13 cellular contexts compared by ENCODE assay signal in the genomic region with DNA sequence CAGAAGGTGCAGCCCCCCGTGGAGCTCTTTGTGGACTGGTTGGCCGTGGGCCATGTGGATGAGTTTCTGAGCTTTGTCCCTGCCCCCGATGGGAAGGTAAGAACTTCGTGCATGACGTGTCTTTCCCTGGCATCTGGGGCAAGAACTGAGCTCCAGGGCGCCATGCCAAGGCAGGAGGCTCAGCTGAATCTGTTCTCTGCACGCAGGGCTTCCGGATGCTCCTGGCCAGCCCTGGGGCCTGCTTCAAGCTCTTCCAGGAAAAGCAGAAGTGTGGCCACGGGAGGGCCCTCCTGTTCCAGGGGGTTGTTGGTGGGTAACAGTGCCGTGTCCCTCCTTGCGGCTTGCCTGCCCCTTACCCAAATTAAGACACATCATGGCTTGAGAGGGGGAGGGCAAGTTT. TPM values are rescaled to one million over a fixed set of nuclear protein-coding genes. Genes with fewer than 3 reads are reported as not detected.
DNase-seq lines count a peak whose midpoint lies in the region; ATAC-seq and TF ChIP-seq lines count a peak whose summit lies in the region.
"Had no signal": no experiment of that assay in that cellular context is flagged by ENCODE, and none has a peak within 500 bp of the region (broad histone marks: within the 10 kb centered on the region; RNA-seq: fewer than 3 reads in every experiment).

No MANE protein-coding gene starts in this region.

- peak; percentile 67 for DNase-seq in EH (ENCODE audit: low read depth)
- peak; percentile 75 for DNase-seq in NB4 (ENCODE audit: low read depth)
- DNase-seq in left lung: peak; percentile 66 to 89
- no peak for DNase-seq in NCI-H82 treated with DMSO at 0.1 percent for 48 hours (lab: John Stamatoyannopoulos, UW; ENCODE audit: unreplicated experiment)
- DNase-seq in coronary artery (ENCODE audit: low spot score): no peak
- DNase-seq: effector CD4-positive, alpha-beta T cell; NCI-H1436 treated with DMSO at 0.1 percent for 48 hours had no signal

- H3K4me1 ChIP-seq in left lung: peaks cover 0 to 20% of the 10 kb centered on the region in 2 donors

- no peaks in the 10 kb centered on the region for H3K36me3 ChIP-seq in left lung

- TF ChIP-seq CTCF in NB4 (IDR thresholded peaks at IDR 0.05; ENCODE audit: low read depth, low read length) (no peak), VCaP (conservative IDR thresholded peaks at IDR 0.05) (0 out of 2 replicates have a peak, but pooled peaks have one; percentile 11), left lung (IDR thresholded peaks at IDR 0.05) (no peak), coronary artery (IDR thresholded peaks at IDR 0.05) (no peak)

- ATAC-seq in left lung (no peak), GM19463 (IDR thresholded peaks at IDR 0.05; ENCODE audit: unreplicated experiment) (no peak), HG03439 (IDR thresholded peaks at IDR 0.05; ENCODE audit: unreplicated experiment) (no peak)

- H3K4me3 ChIP-seq in NB4 (ENCODE audit: low read depth, low read length) (no peak overlapping the region), left lung (no peak overlapping the region), coronary artery (no peak overlapping the region)

- peak overlapping the region; percentile 16; the same call in 1 of the 2 replicates for H3K27ac ChIP-seq in VCaP
- H3K27ac ChIP-seq in left lung: no peak overlapping the region
- H3K27ac ChIP-seq in coronary artery: no peak overlapping the region

- intact Hi-C loops in left lung (cut with DNase I): no loop called here

- H3K9me3 ChIP-seq in left lung: no peaks in the 10 kb centered on the region

- TF ChIP-seq POLR2A in NB4 (IDR thresholded peaks at IDR 0.05; ENCODE audit: extremely low read depth, insufficient read length): no peak

- H3K27me3 ChIP-seq in left lung: peaks cover 0 to 35% of the 10 kb centered on the region in 2 donors

RNA-seq across cellular contexts. Expression of gene PADI3, which starts 27.7 kb away (rescaled TPM):
- not detected for total RNA-seq in left lung
- total RNA-seq: progenitor cell of endocrine pancreas; T-helper 1 cell treated with Interleukin-12 subunit alpha and Interleukin-12 subunit beta and Interleukin-4 antibody, amounts not matched to agents 30 ng/mL and 1 ng/mL, for 36 hours had no signal

RNA-seq across cellular contexts. Expression of gene PADI4, which starts 31.4 kb away (rescaled TPM):
- 10 to 100 TPM in 1 of 2 donors, 1 to 10 TPM in 1; 2.8 to 13.8 TPM for total RNA-seq in left lung
- total RNA-seq: kidney epithelial cell, progenitor cell of endocrine pancreas had no signal

Comparison
In these comparisons a context has a peak if more than half of its experiments do, and no peak if none do; other contexts are left out.
1. DNase-seq: peak in EH (single experiment), NB4 (single experiment) and left lung (2 of 2); none in NCI-H82 treated with DMSO at 0.1 percent for 48 hours (single experiment) and coronary artery (single experiment).